ENCODE assay signal across 15 cellular contexts in the genomic region with DNA sequence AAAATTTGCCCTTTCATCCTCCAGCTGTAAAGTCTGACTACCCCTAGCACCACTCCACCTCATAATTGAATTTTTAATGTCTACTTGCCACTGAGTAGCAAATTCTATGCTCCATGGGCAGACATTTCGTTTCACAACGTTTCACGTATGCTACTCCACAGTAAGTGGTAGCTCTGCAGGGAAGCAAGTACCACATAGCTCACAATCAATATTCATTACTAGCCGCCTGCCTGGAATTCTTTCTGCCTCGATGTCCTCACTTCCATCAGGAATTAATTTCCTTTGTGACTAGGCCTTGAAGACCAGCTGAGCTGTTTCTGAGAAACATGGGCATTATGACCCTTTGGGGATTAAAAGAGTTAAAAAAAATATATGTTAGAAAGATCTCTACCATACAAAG. TPM values are rescaled to one million over a fixed set of nuclear protein-coding genes. Genes with fewer than 3 reads are reported as not detected.
DNase-seq lines count a peak whose midpoint lies in the region; ATAC-seq and TF ChIP-seq lines count a peak whose summit lies in the region.
"Had no signal": no experiment of that assay in that cellular context is flagged by ENCODE, and none has a peak within 500 bp of the region (broad histone marks: within the 10 kb centered on the region; RNA-seq: fewer than 3 reads in every experiment).

No MANE protein-coding gene starts in this region.

- no peak overlapping the region for H2BK5ac ChIP-seq in mesendoderm (ENCODE audit: low read length)

- no peak overlapping the region for H2BK120ac ChIP-seq in mesendoderm (ENCODE audit: low read depth, low read length)

- no peak overlapping the region for H4K5ac ChIP-seq in mesendoderm (ENCODE audit: low read length)

- no peak overlapping the region for H3K4ac ChIP-seq in mesendoderm (ENCODE audit: low read depth, low read length)

- no peak overlapping the region for H3K23ac ChIP-seq in mesendoderm (ENCODE audit: low read length)

- ATAC-seq in HG03196 (IDR thresholded peaks at IDR 0.05; ENCODE audit: unreplicated experiment) (no peak), GM21737 (IDR thresholded peaks at IDR 0.05; ENCODE audit: unreplicated experiment) (no peak)

- H3K79me2 ChIP-seq in mesendoderm (ENCODE audit: control insufficient read depth, insufficient read depth, low read length) = peaks cover 49% of the 10 kb centered on the region

- H3K27ac ChIP-seq in cardiac muscle cell (peak overlapping the region; percentile 16), right atrium auricular region (no peak overlapping the region), ectodermal cell (ENCODE audit: insufficient read depth, low read depth, low read length, poor library complexity, severe bottlenecking) (peak overlapping the region; percentile 52), mesendoderm (ENCODE audit: low read depth, low read length) (no peak overlapping the region)

- no peak overlapping the region for H2AK5ac ChIP-seq in mesendoderm (ENCODE audit: low read length)

- H3K4me3 ChIP-seq in cardiac muscle cell (no peak overlapping the region), right atrium auricular region (no peak overlapping the region), ectodermal cell (ENCODE audit: insufficient read depth, low read depth, low read length) (no peak overlapping the region), mesendoderm (ENCODE audit: low read length) (no peak overlapping the region)

- H3K36me3 ChIP-seq in cardiac muscle cell (no peaks in the 10 kb centered on the region), right atrium auricular region (no peaks in the 10 kb centered on the region), ectodermal cell (ENCODE audit: control insufficient read depth, insufficient read depth, low read length) (no peaks in the 10 kb centered on the region), mesendoderm (ENCODE audit: control insufficient read depth, insufficient read depth, low read length) (no peaks in the 10 kb centered on the region)

- H3K27me3 ChIP-seq in cardiac muscle cell = no peaks in the 10 kb centered on the region
- no peaks in the 10 kb centered on the region for H3K27me3 ChIP-seq in right atrium auricular region
- no peaks in the 10 kb centered on the region for H3K27me3 ChIP-seq in ectodermal cell (ENCODE audit: control insufficient read depth, insufficient read depth, low read length, poor library complexity, severe bottlenecking)
- H3K27me3 ChIP-seq in mesendoderm (ENCODE audit: insufficient read depth, low read length, poor library complexity) = no peaks in the 10 kb centered on the region

- H3K4me2 ChIP-seq in mesendoderm (ENCODE audit: low read length) = no peak overlapping the region

- H3K79me1 ChIP-seq in mesendoderm (ENCODE audit: low read length) = peaks cover 8% of the 10 kb centered on the region

- H2BK15ac ChIP-seq in mesendoderm (replicated peaks; ENCODE audit: low read depth) = no peak overlapping the region

- H4K8ac ChIP-seq in mesendoderm (ENCODE audit: low read depth, low read length) = no peak overlapping the region

- no peak for DNase-seq in cardiac muscle cell (ENCODE audit: low read depth in 1 of 2, low spot score in 1 of 2)
- no peak for DNase-seq in right atrium auricular region (ENCODE audit: low spot score)
- DNase-seq in mesendoderm = peak; percentile 79
- no peak for DNase-seq in SKM-1 (lab: John Stamatoyannopoulos, UW; ENCODE audit: unreplicated experiment)
- DNase-seq in AG08395 (ENCODE audit: low spot score) = no peak
- DNase-seq: GDM1, KG1, NCI-H1092, NCI-H2081, NCI-H446 treated with DMSO at 0.1 percent for 48 hours, NCI-H526 treated with DMSO at 0.1 percent for 48 hours, Right ventricle myocardium superior had no signal

- WGBS in ectodermal cell, 2 experiments = 29 to 33% methylated on average over 5 of the region's 5 CpGs
- WGBS in mesendoderm (ENCODE audit: extremely low coverage, insufficient coverage, low lambda C conversion rate) = no CpG with 5 or more reads among the region's 5 CpGs

- H3K4me1 ChIP-seq in cardiac muscle cell (ENCODE audit: low read depth) (peaks cover 34% of the 10 kb centered on the region), right atrium auricular region (peaks cover 0 to 40% of the 10 kb centered on the region in 2 donors), ectodermal cell (ENCODE audit: control insufficient read depth, insufficient read depth, low read length) (peaks cover 20% of the 10 kb centered on the region), mesendoderm (ENCODE audit: control insufficient read depth, low read depth, low read length) (peaks cover 7% of the 10 kb centered on the region)

- H3K56ac ChIP-seq in mesendoderm (ENCODE audit: low read length) = no peak overlapping the region

- H3K9ac ChIP-seq in mesendoderm (ENCODE audit: low read length) = no peak overlapping the region

- H3K18ac ChIP-seq in mesendoderm (ENCODE audit: low read length) = no peak overlapping the region

- H3K9me3 ChIP-seq in cardiac muscle cell (ENCODE audit: low read depth) (no peaks in the 10 kb centered on the region), right atrium auricular region (no peaks in the 10 kb centered on the region), ectodermal cell (ENCODE audit: control insufficient read depth, low read length) (no peaks in the 10 kb centered on the region)

- TF ChIP-seq CTCF in cardiac muscle cell (IDR thresholded peaks at IDR 0.05; ENCODE audit: low read depth, low read length) = no peak
- TF ChIP-seq CTCF in right atrium auricular region (IDR thresholded peaks at IDR 0.05) = no peak

RNA-seq across cellular contexts. Expression of a gene that starts 15.3 kb away (rescaled TPM):
- total RNA-seq in cardiac muscle cell = 243 and 360 TPM in 2 replicates
- polyA plus RNA-seq in cardiac muscle cell = 256 and 375 TPM in 2 replicates
- 100 to 1,000 TPM; 186 to 225 TPM for total RNA-seq in right atrium auricular region
- 112 TPM for polyA plus RNA-seq in ectodermal cell (2013, experiment 1 of 4)
- 101 TPM for polyA plus RNA-seq in ectodermal cell (2013, experiment 2 of 4)
- polyA plus RNA-seq in ectodermal cell (2013, experiment 3 of 4) = 94.8 TPM
- polyA plus RNA-seq in ectodermal cell (2013, experiment 4 of 4) = 109 TPM
- polyA plus RNA-seq in mesendoderm (2013, experiment 1 of 2) = 74.3 TPM
- 75.1 TPM for polyA plus RNA-seq in mesendoderm (2013, experiment 2 of 2)

Comparison
In these comparisons a context has a peak if more than half of its experiments do, and no peak if none do; other contexts are left out.
1. H3K27ac ChIP-seq: peak in cardiac muscle cell (single experiment) and ectodermal cell (single experiment); none in right atrium auricular region (0 of 2) and mesendoderm (single experiment).